Comparison of ENCODE assay signal across 18 cellular contexts in the genomic region with DNA sequence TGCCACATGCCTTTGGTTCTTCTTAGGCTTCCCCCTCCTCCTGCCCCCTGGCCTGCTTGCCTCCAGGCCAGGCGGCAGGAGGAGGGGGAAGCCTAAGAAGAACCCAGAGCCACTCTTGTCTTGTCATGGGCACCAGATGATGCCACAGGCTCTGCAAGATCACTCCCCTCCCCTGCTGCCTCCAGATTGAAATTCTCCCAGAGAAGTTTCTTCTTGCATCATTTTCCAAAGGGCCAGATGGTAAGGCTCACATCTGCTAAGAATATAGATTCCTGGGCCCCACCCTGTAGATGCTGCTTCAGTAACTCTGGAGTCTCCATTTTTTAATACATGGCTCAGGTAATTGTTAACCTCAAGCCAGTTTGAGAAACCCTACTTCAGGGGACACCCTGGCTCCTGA.
A peak's percentile ranks its signal among the peaks of the same experiment; 100 is the strongest.
DNase-seq lines count a peak whose midpoint lies in the region; ATAC-seq and TF ChIP-seq lines count a peak whose summit lies in the region.
"Had no signal": no experiment of that assay in that cellular context is flagged by ENCODE, and none has a peak within 500 bp of the region (broad histone marks: within the 10 kb centered on the region; RNA-seq: fewer than 3 reads in every experiment).

No MANE protein-coding gene starts in this region.

- H3K9ac ChIP-seq in GM23248, result no peak overlapping the region

- H3K4me3 ChIP-seq in GM23248 (no peak overlapping the region), fibroblast of villous mesenchyme (ENCODE audit: low read depth, low read length) (no peak overlapping the region)
- H3K4me3 ChIP-seq: GM12878, HAP-1, K562 had no signal

- H3K9me3 ChIP-seq in GM23248 (ENCODE audit: low read depth), result no peaks in the 10 kb centered on the region
- H3K9me3 ChIP-seq: HAP-1 had no signal

- no peak overlapping the region for H3K4me2 ChIP-seq in GM23248 (ENCODE audit: unreplicated experiment)

- in situ Hi-C loops in GM23248 (cut with MboI), result no loop called here

- no peak for ATAC-seq in HG03025 (IDR thresholded peaks at IDR 0.05; ENCODE audit: low FRiP score, unreplicated experiment)
- ATAC-seq: GM12878, K562 had no signal

- DNase-seq in GM23248, result peak; percentile 17
- DNase-seq in NCI-H524 (lab: John Stamatoyannopoulos, UW), result peak; percentile 58 to 79
- DNase-seq in dedifferentiated amniotic fluid mesenchymal stem cell (ENCODE audit: extremely low spot score), result peak; percentile 37
- DNase-seq in fibroblast of villous mesenchyme (ENCODE audit: low read depth), result peak; percentile 81
- no peak for DNase-seq in NCI-H1105 treated with DMSO at 0.1 percent for 48 hours (lab: John Stamatoyannopoulos, UW)
- DNase-seq in HPDE6-E6E7 (ENCODE audit: extremely low spot score), result no peak
- DNase-seq: ACHN; AML-193; CD4-positive, alpha-beta memory T cell; DMS53; DND-41; EL; IMR-90 had no signal

- no peak for TF ChIP-seq CTCF in fibroblast of villous mesenchyme (IDR thresholded peaks at IDR 0.05; ENCODE audit: insufficient read depth, low read depth, low read length)

- H2AFZ ChIP-seq in GM23248, result no peak overlapping the region

- 18 to 20% methylated on average over 1 of the region's 1 CpG for WGBS in GM23248 (ENCODE audit: low coverage in 1 of 2, low lambda C conversion rate in 2 of 2, missing lambda C conversion rate in 2 of 2), 2 experiments

- no peaks in the 10 kb centered on the region for H3K36me3 ChIP-seq in GM23248 (ENCODE audit: low read depth)
- H3K36me3 ChIP-seq: HAP-1 had no signal

- H3K4me1 ChIP-seq in GM23248 (ENCODE audit: insufficient read depth), result no peaks in the 10 kb centered on the region
- H3K4me1 ChIP-seq: HAP-1 had no signal

- H3K9me2 ChIP-seq in GM23248 (ENCODE audit: insufficient read depth), result no peaks in the 10 kb centered on the region

- H4K20me1 ChIP-seq in GM23248 (ENCODE audit: insufficient read depth), result no peaks in the 10 kb centered on the region

- H3F3A ChIP-seq in GM23248 (ENCODE audit: insufficient read depth), result no peaks in the 10 kb centered on the region

- peaks cover 23% of the 10 kb centered on the region for H3K27me3 ChIP-seq in GM23248 (replicated peaks; ENCODE audit: insufficient read depth)

- no peaks in the 10 kb centered on the region for H3K79me2 ChIP-seq in GM23248 (ENCODE audit: insufficient read depth)

- H3K27ac ChIP-seq in GM23248, result no peak overlapping the region
- H3K27ac ChIP-seq: HL-60 had no signal

Comparison
In these comparisons a context has a peak if more than half of its experiments do, and no peak if none do; other contexts are left out.
1. DNase-seq: peak in GM23248 (single experiment), NCI-H524 (2 of 2), dedifferentiated amniotic fluid mesenchymal stem cell (single experiment) and fibroblast of villous mesenchyme (single experiment); none in NCI-H1105 treated with DMSO at 0.1 percent for 48 hours (single experiment) and HPDE6-E6E7 (single experiment).